ENCODE assay signal across 30 cellular contexts in the genomic region with DNA sequence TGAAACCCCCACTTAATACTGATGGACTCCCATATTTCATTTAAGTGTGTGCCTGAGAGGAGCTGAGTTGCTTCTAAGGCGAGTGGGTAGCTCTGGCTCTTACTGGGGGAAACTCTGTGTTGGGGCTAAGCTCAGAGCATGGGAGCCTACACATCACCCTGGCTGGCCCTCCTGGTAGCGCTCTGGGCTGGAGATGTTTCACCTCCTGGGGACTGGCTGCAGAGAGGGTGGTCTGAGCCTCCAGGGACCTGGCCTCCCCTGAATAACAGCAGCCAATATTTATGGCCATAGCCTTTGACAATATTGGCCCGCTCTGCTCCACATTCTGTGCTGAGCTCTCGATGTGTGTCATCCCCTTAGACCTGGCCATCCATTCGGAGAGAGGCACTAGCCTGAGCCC.
"Had no signal": no experiment of that assay in that cellular context is flagged by ENCODE, and none has a peak within 500 bp of the region (broad histone marks: within the 10 kb centered on the region; RNA-seq: fewer than 3 reads in every experiment).

No MANE protein-coding gene starts in this region.

- DNase-seq: head of caudate nucleus; hippocampal formation; kidney; left colon; left lung; lower lobe of right lung; mammary epithelial cell; midbrain; mucosa of descending colon; naive thymus-derived CD4-positive, alpha-beta T cell; nucleus accumbens; pancreas; posterior cingulate gyrus; retina; right cardiac atrium; small intestine; spleen; stimulated activated CD4-positive, alpha-beta T cell treated with anti-CD3 and anti-CD28 coated beads, Interleukin-2, amount 100 ng/mL, for 48 hours; stimulated activated CD4-positive, alpha-beta T cell treated with anti-CD3 and anti-CD28 coated beads, Interleukin-4, amount 100 ng/mL, for 4 hours; stimulated activated CD8-positive, alpha-beta memory T cell treated with anti-CD3 and anti-CD28 coated beads, Interleukin-4, amount 100 ng/mL, for 48 hours; stimulated activated naive CD4-positive, alpha-beta T cell treated with Interleukin-2 at 50 U/mL for 16 hours; tibial artery; trophoblast cell; upper lobe of right lung had no signal

- H3K36me3 ChIP-seq: left lung, lower lobe of right lung, pancreas, prostate gland, spleen, suprapubic skin, thoracic aorta, tibial artery, upper lobe of right lung had no signal

- H3K4me1 ChIP-seq: left lung, pancreas, prostate gland, upper lobe of right lung had no signal

- H3K9me3 ChIP-seq: left lung, lower lobe of right lung, mucosa of descending colon, pancreas, prostate gland, spleen, suprapubic skin, thoracic aorta, tibial artery, upper lobe of right lung had no signal

- H3K4me3 ChIP-seq: left lung, lower lobe of right lung, mucosa of descending colon, pancreas, prostate gland, spleen, suprapubic skin, thoracic aorta, tibial artery, upper lobe of right lung had no signal

- FAIRE-seq: kidney, pancreas, small intestine, urothelium cell line had no signal

- ATAC-seq: left colon; left lung; lower lobe of right lung; mucosa of descending colon; naive thymus-derived CD4-positive, alpha-beta T cell; pancreas; right cardiac atrium; sciatic nerve; stimulated activated memory B cell treated with anti-CD40 and anti-IgM and Interleukin-4, amounts not matched to agents 10 μg/mL and 1 μg/mL and 100 μg/mL, for 72 hours; upper lobe of right lung had no signal

- H3K27ac ChIP-seq: left lung, lower lobe of right lung, pancreas, prostate gland, spleen, suprapubic skin, thoracic aorta, tibial artery, upper lobe of right lung had no signal
